ENCODE assay signal across 4 cellular contexts in genomic region chr19:52500474-52500873, GRCh38. TPM values are rescaled to one million over a fixed set of nuclear protein-coding genes. Genes with fewer than 3 reads are reported as not detected.
"Had no signal": no experiment of that assay in that cellular context is flagged by ENCODE, and none has a peak within 500 bp of the region (broad histone marks: within the 10 kb centered on the region; RNA-seq: fewer than 3 reads in every experiment).

No MANE protein-coding gene starts in this region.

RNA-seq across cellular contexts. Expression of gene ZNF578, which starts 47.1 kb away (rescaled TPM):
- total RNA-seq: MCF 10A, NCI-H460, OCI-LY7, PC-9 had no signal
